Comparison of ENCODE assay signal across 14 cellular contexts in the genomic region with DNA sequence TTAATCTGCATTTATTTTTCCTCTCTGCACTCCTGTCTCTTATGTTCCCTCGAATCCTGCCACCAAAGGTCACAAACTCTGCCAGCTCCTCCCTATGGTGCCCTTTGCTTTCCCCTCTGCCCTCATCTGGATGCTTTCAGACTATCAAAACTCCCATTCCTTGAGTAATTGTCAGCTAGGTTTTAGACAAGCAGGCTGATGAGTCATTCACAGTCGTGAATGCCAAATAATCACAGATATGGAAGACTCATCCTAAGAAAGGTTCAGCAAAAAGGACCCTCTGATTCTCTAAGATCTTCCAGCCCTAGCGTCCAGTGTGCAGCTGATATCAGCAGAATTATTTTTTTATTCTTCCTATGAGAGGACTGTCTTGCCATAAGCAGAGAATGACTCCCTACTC.
DNase-seq lines count a peak whose midpoint lies in the region; ATAC-seq and TF ChIP-seq lines count a peak whose summit lies in the region.
"Had no signal": no experiment of that assay in that cellular context is flagged by ENCODE, and none has a peak within 500 bp of the region (broad histone marks: within the 10 kb centered on the region; RNA-seq: fewer than 3 reads in every experiment).

No MANE protein-coding gene starts in this region.

- no peak overlapping the region for H3K18ac ChIP-seq in mesenchymal stem cell (ENCODE audit: low read depth in 1 of 2, low read length in 2 of 2)

- no peaks in the 10 kb centered on the region for H3K9me3 ChIP-seq in mammary epithelial cell (replicated peaks; ENCODE audit: insufficient read depth, low read length)
- H3K9me3 ChIP-seq in mesenchymal stem cell (ENCODE audit: control insufficient read depth, low read length): peaks cover 3% of the 10 kb centered on the region
- H3K9me3 ChIP-seq: neutrophil had no signal

- H3K4me3 ChIP-seq in mammary epithelial cell (replicated peaks in 1 of 3; ENCODE audit: insufficient read depth in 1 of 3, low read depth in 2 of 3, low read length in 3 of 3) (no peak overlapping the region), mesenchymal stem cell (ENCODE audit: insufficient read depth in 1 of 2, low read depth in 1 of 2, low read length in 2 of 2) (no peak overlapping the region)
- H3K4me3 ChIP-seq: dorsolateral prefrontal cortex had no signal

- H2BK12ac ChIP-seq in mesenchymal stem cell (ENCODE audit: low read length in 2 of 2): no peak overlapping the region

- ATAC-seq in HG03095 (IDR thresholded peaks at IDR 0.05; ENCODE audit: unreplicated experiment): no peak

- in situ Hi-C loops in Caki2 (cut with HindIII; ENCODE audit: low pct_unique_long_range_greater_than_20kb, low sequenced_read_pairs): no loop called here
- in situ Hi-C loops in mammary epithelial cell (cut with MboI; ENCODE audit: low sequenced_read_pairs in 2 of 2): no loop called here

- H2AFZ ChIP-seq in mammary epithelial cell (ENCODE audit: low read depth, low read length): no peak overlapping the region
- no peak overlapping the region for H2AFZ ChIP-seq in mesenchymal stem cell (ENCODE audit: low read depth, low read length)

- no peak overlapping the region for H2BK120ac ChIP-seq in mesenchymal stem cell (ENCODE audit: low read depth, low read length)

- H3K27ac ChIP-seq in mammary epithelial cell (ENCODE audit: insufficient read depth, low read depth, low read length) (no peak overlapping the region), mesenchymal stem cell (ENCODE audit: low read length, poor library complexity, severe bottlenecking) (no peak overlapping the region)
- H3K27ac ChIP-seq: dorsolateral prefrontal cortex, neutrophil had no signal

- no peak overlapping the region for H4K8ac ChIP-seq in mesenchymal stem cell (ENCODE audit: low read length)

- 47% methylated on average over 3 of the region's 3 CpGs for WGBS in mammary epithelial cell (ENCODE audit: low coverage, missing lambda C conversion rate)
- WGBS in mesenchymal stem cell: 26% methylated on average over 3 of the region's 3 CpGs

- no peak overlapping the region for H3K9ac ChIP-seq in mammary epithelial cell (ENCODE audit: insufficient read depth, low read length)
- H3K9ac ChIP-seq in mesenchymal stem cell (ENCODE audit: low read length): no peak overlapping the region

- dilution Hi-C loops in mammary epithelial cell (cut with HindIII; ENCODE audit: low sequenced_read_pairs): no loop called here

- H2AK5ac ChIP-seq in mesenchymal stem cell (ENCODE audit: low read length, severe bottlenecking): no peak overlapping the region

- H4K20me1 ChIP-seq in mammary epithelial cell (ENCODE audit: insufficient read depth, low read length): no peaks in the 10 kb centered on the region

- no peaks in the 10 kb centered on the region for H3K79me2 ChIP-seq in mammary epithelial cell (ENCODE audit: insufficient read depth, low read length)

- H2BK5ac ChIP-seq in mesenchymal stem cell (ENCODE audit: low read depth, low read length, poor library complexity, severe bottlenecking): no peak overlapping the region

- intact Hi-C loops in mammary epithelial cell (cut with micrococcal nuclease): no loop called here

- H3K4me1 ChIP-seq in mammary epithelial cell (ENCODE audit: insufficient read depth, low read length) (no peaks in the 10 kb centered on the region), mesenchymal stem cell (ENCODE audit: control insufficient read depth, insufficient read depth, low read depth, low read length) (no peaks in the 10 kb centered on the region)

- H3K14ac ChIP-seq in mesenchymal stem cell (ENCODE audit: low read length in 2 of 2): no peak overlapping the region

- CTCF ChIA-PET in mammary epithelial cell (lab: Charles Lee; ENCODE audit: low non-redundant PET) (no interaction called here), HEK293T (lab: Yijun Ruan, JAX) (no interaction called here)

- no TSS peak for BruUV-seq in mammary epithelial cell (replicated peaks; lab: Mats Ljungman, UMichigan)

- POLR2A ChIA-PET in HEK293T (lab: Yijun Ruan, JAX): no interaction called here

- H3K4me2 ChIP-seq in mammary epithelial cell (ENCODE audit: insufficient read depth, low read depth, low read length) (no peak overlapping the region), mesenchymal stem cell (ENCODE audit: low read length, poor library complexity, severe bottlenecking) (no peak overlapping the region)

- H3K79me1 ChIP-seq in mesenchymal stem cell (replicated peaks; ENCODE audit: low read length, poor library complexity, severe bottlenecking): no peaks in the 10 kb centered on the region

- TF ChIP-seq CTCF in mammary epithelial cell (conservative IDR thresholded peaks at IDR 0.05 in 1 of 2, IDR thresholded peaks at IDR 0.05 in 1 of 2; ENCODE audit: extremely low read depth in 1 of 2, insufficient read depth in 1 of 2, low read depth in 1 of 2, low read length in 2 of 2): no peak

- no peaks in the 10 kb centered on the region for H3K27me3 ChIP-seq in mammary epithelial cell (ENCODE audit: insufficient read depth, low read length)
- H3K27me3 ChIP-seq in mesenchymal stem cell (ENCODE audit: control insufficient read depth in 1 of 2, insufficient read depth in 1 of 2, low read length in 2 of 2): no peaks in the 10 kb centered on the region
- H3K27me3 ChIP-seq: neutrophil had no signal

- DNase-seq in Caki2 (ENCODE audit: low read depth) (peak; percentile 2), M059J (ENCODE audit: low read depth) (peak; percentile 63), mammary epithelial cell (peak; percentile 9), mesenchymal stem cell (peak; percentile 39), AML-193 (lab: John Stamatoyannopoulos, UW) (no peak), HEK293T (ENCODE audit: extremely low spot score) (no peak)
- DNase-seq in activated T-cell treated with anti-CD3 and anti-CD28 coated beads, Interleukin-2, amount 50 U/mL, for 48 hours: no peak
- DNase-seq: activated CD4-positive, alpha-beta memory T cell treated with anti-CD3 and anti-CD28 coated beads for 36 hours; aorta; dorsolateral prefrontal cortex; NK-92 treated with Interleukin-12 subunit alpha and Interleukin-12 subunit beta, amount 100 ng/mL, for 24 hours; small intestine had no signal

- H3K23ac ChIP-seq in mesenchymal stem cell (ENCODE audit: low read length in 2 of 2): no peak overlapping the region

- no peak overlapping the region for H2BK15ac ChIP-seq in mesenchymal stem cell (ENCODE audit: low read depth, poor library complexity, severe bottlenecking)

- no peaks in the 10 kb centered on the region for H3K36me3 ChIP-seq in mammary epithelial cell (ENCODE audit: insufficient read depth, low read length)
- no peaks in the 10 kb centered on the region for H3K36me3 ChIP-seq in mesenchymal stem cell (ENCODE audit: control insufficient read depth in 1 of 2, insufficient read depth in 2 of 2, low read depth in 1 of 2, low read length in 2 of 2)
- H3K36me3 ChIP-seq: neutrophil had no signal

- no peak overlapping the region for H3K4ac ChIP-seq in mesenchymal stem cell (ENCODE audit: low read depth in 1 of 2, low read length in 2 of 2)

- H4K91ac ChIP-seq in mesenchymal stem cell (ENCODE audit: low read length): no peak overlapping the region

TF ChIP-seq in HEK293T, 16 proteins besides CTCF, POLR2A, EP300 and RAD21:
- TF ChIP-seq SUZ12 (IDR thresholded peaks at IDR 0.05) (no peak), HDGF (IDR thresholded peaks at IDR 0.05; ENCODE audit: borderline replicate concordance) (no peak), FOXM1 (IDR thresholded peaks at IDR 0.05; ENCODE audit: borderline replicate concordance) (no peak), FOXK2 (IDR thresholded peaks at IDR 0.05) (no peak), LEF1 (IDR thresholded peaks at IDR 0.05; ENCODE audit: borderline replicate concordance) (no peak), TARDBP (IDR thresholded peaks at IDR 0.05) (no peak)

Comparison
In these comparisons a context has a peak if more than half of its experiments do, and no peak if none do; other contexts are left out.
1. DNase-seq: peak in Caki2 (single experiment), M059J (single experiment), mammary epithelial cell (single experiment) and mesenchymal stem cell (single experiment); none in AML-193 (0 of 2), HEK293T (single experiment) and activated T-cell treated with anti-CD3 and anti-CD28 coated beads, Interleukin-2, amount 50 U/mL, for 48 hours (0 of 2).